In genomic region chr22:35306350-35306967, GRCh38 we compare ENCODE assay signal across 10 cellular contexts. TPM values are rescaled to one million over a fixed set of nuclear protein-coding genes. Genes with fewer than 3 reads are reported as not detected.
DNase-seq lines count a peak whose midpoint lies in the region; ATAC-seq and TF ChIP-seq lines count a peak whose summit lies in the region.
"Had no signal": no experiment of that assay in that cellular context is flagged by ENCODE, and none has a peak within 500 bp of the region (broad histone marks: within the 10 kb centered on the region; RNA-seq: fewer than 3 reads in every experiment).

No MANE protein-coding gene starts in this region.

- H3K27me3 Mint-ChIP-seq in chondrocyte (ENCODE audit: low read depth) (no peaks in the 10 kb centered on the region), naive B cell (no peaks in the 10 kb centered on the region)

- peak in 1 of 2 donors; percentile 49 for ATAC-seq in naive B cell (ENCODE audit: low read depth in 2 of 2)

- H3K79me2 ChIP-seq in ACC112 (ENCODE audit: control insufficient read depth, insufficient read depth, low read length, unreplicated experiment): peaks cover 55% of the 10 kb centered on the region

- no peak for TF ChIP-seq CTCF in chondrocyte (IDR thresholded peaks at IDR 0.05)
- no peak for TF ChIP-seq CTCF in sigmoid colon (IDR thresholded peaks at IDR 0.05)

- no peaks in the 10 kb centered on the region for H3K9me3 ChIP-seq in sigmoid colon

- H3K9me3 Mint-ChIP-seq in chondrocyte (ENCODE audit: low read depth) (no peaks in the 10 kb centered on the region), naive B cell (no peaks in the 10 kb centered on the region)

- no peak for TF ChIP-seq POLR2A in sigmoid colon (IDR thresholded peaks at IDR 0.05)

- WGBS in sigmoid colon, 2 donors: 50 to 53% methylated on average over 4 of the region's 4 CpGs

- intact Hi-C loops in posterior vena cava (cut with DNase I): no loop called here
- intact Hi-C loops in sigmoid colon (cut with DNase I): no loop called here

- H3K4me1 ChIP-seq in ACC112 (ENCODE audit: control insufficient read depth, insufficient read depth, low read length, unreplicated experiment) (peaks cover 22% of the 10 kb centered on the region), sigmoid colon (peaks cover 0 to 28% (median 18%) of the 10 kb centered on the region in 4 donors)

- peak overlapping the region; percentile 66 for H3K27ac Mint-ChIP-seq in chondrocyte (ENCODE audit: unreplicated experiment)
- H3K27ac Mint-ChIP-seq in naive B cell: peak overlapping the region in 4 of 6 donors; percentile 7 to 86 (median 42)

- H3K27me3 ChIP-seq in ACC112 (ENCODE audit: insufficient read depth, low read length) (no peaks in the 10 kb centered on the region), sigmoid colon (no peaks in the 10 kb centered on the region)

- H3K4me1 Mint-ChIP-seq in chondrocyte (ENCODE audit: low read depth) (peaks cover 37% of the 10 kb centered on the region), naive B cell (peaks cover 53 to 84% (median 69%) of the 10 kb centered on the region in 3 donors)

- DNase-seq in ELF-1 (ENCODE audit: low read depth, low spot score): peak; percentile 33
- DNase-seq in chondrocyte (ENCODE audit: low spot score): no peak
- DNase-seq in naive B cell: no peak
- no peak for DNase-seq in cerebellum (ENCODE audit: low spot score)
- no peak for DNase-seq in posterior vena cava (ENCODE audit: low spot score)
- no peak for DNase-seq in SKM-1 (lab: John Stamatoyannopoulos, UW; ENCODE audit: unreplicated experiment)
- no peak for DNase-seq in sigmoid colon
- DNase-seq: activated effector memory CD4-positive, alpha-beta T cell treated with anti-CD3 and anti-CD28 coated beads, Interleukin-2, amount 50 U/mL, for 16 hours; NCI-H1694 had no signal

- H3K27ac ChIP-seq in ACC112 (ENCODE audit: low read depth, low read length): peak overlapping the region; percentile 16; the same call in 1 of the 2 replicates
- H3K27ac ChIP-seq in sigmoid colon: no peak overlapping the region

- H3K36me3 Mint-ChIP-seq in chondrocyte (ENCODE audit: low read depth) (peaks cover 1% of the 10 kb centered on the region), naive B cell (no peaks in the 10 kb centered on the region)

- H3K4me3 ChIP-seq in ACC112 (ENCODE audit: low read depth, low read length) (no peak overlapping the region), sigmoid colon (no peak overlapping the region)

- TF ChIP-seq EP300 in sigmoid colon (IDR thresholded peaks at IDR 0.05): no peak

- no peak overlapping the region for H2AFZ ChIP-seq in ACC112 (ENCODE audit: low read length, unreplicated experiment)

- H3K36me3 ChIP-seq in ACC112 (ENCODE audit: insufficient read depth, low read length) (no peaks in the 10 kb centered on the region), sigmoid colon (no peaks in the 10 kb centered on the region)

- H3K4me3 Mint-ChIP-seq in chondrocyte (ENCODE audit: unreplicated experiment): no peak overlapping the region
- H3K4me3 Mint-ChIP-seq in naive B cell: peak overlapping the region in 5 of 8 donors; percentile 12 to 53 (median 45)

RNA-seq across cellular contexts. Expression of gene TOM1, which starts 6.8 kb away (rescaled TPM):
- total RNA-seq in chondrocyte (40.3 to 52.8 TPM (median 47.9 TPM) in 3 replicates), cerebellum (12.6 TPM), posterior vena cava (10 to 100 TPM; 32.1 to 34.0 TPM), sigmoid colon (10 to 100 TPM; 32.5 to 66.5 (median 48.5) TPM)
- polyA plus RNA-seq in naive B cell (ENCODE audit: low read depth in 6 of 6) (10 to 100 TPM; 15.4 to 24.9 (median 18.8) TPM), sigmoid colon (10 to 100 TPM; 48.6 to 56.7 (median 53.2) TPM)

RNA-seq across cellular contexts. Expression of gene HMGXB4, which starts 49.2 kb away (rescaled TPM):
- total RNA-seq in chondrocyte (18.0 to 22.1 TPM (median 18.9 TPM) in 3 replicates), cerebellum (22.3 TPM), posterior vena cava (10 to 100 TPM; 15.1 to 16.1 TPM), sigmoid colon (10 to 100 TPM; 14.8 to 20.9 (median 16.9) TPM)
- polyA plus RNA-seq in naive B cell (ENCODE audit: low read depth in 6 of 6) (10 to 100 TPM; 12.1 to 20.9 (median 16.5) TPM), sigmoid colon (10 to 100 TPM in 2 of 3 donors, 1 to 10 TPM in 1; 9.7 to 11.8 (median 10.8) TPM)
